ENCODE assay signal across 14 cellular contexts in genomic region chr2:141611143-141611571, GRCh38.
DNase-seq lines count a peak whose midpoint lies in the region; TF ChIP-seq lines count a peak whose summit lies in the region.
"Had no signal": no experiment of that assay in that cellular context is flagged by ENCODE, and none has a peak within 500 bp of the region (broad histone marks: within the 10 kb centered on the region; RNA-seq: fewer than 3 reads in every experiment).

No MANE protein-coding gene starts in this region.

- no peaks in the 10 kb centered on the region for H3K36me3 Mint-ChIP-seq in glutamatergic neuron (ENCODE audit: unreplicated experiment)
- no peaks in the 10 kb centered on the region for H3K36me3 Mint-ChIP-seq in nephron progenitor cell (ENCODE audit: low read depth)

- H3K27ac Mint-ChIP-seq in glutamatergic neuron (ENCODE audit: unreplicated experiment) (peak overlapping the region; percentile 63), nephron progenitor cell (no peak overlapping the region)
- H3K27ac Mint-ChIP-seq: activated CD4-positive, alpha-beta T cell treated with anti-CD3 and anti-CD28 coated beads for 36 hours; activated T-cell treated with anti-CD3 and anti-CD28 coated beads, Interleukin-2, amount 50 U/mL, for 24 hours; CD4-positive, alpha-beta T cell had no signal

- DNase-seq in glutamatergic neuron, result no peak
- DNase-seq in renal cortical epithelial cell (ENCODE audit: low read depth), result peak; percentile 9
- no peak for DNase-seq in globus pallidus (ENCODE audit: low spot score)
- DNase-seq in GF-D8 (lab: John Stamatoyannopoulos, UW), result no peak
- DNase-seq in nephron progenitor cell, result no peak
- DNase-seq: activated CD4-positive, alpha-beta T cell treated with anti-CD3 and anti-CD28 coated beads for 36 hours; activated T-cell treated with anti-CD3 and anti-CD28 coated beads, Interleukin-2, amount 50 U/mL, for 24 hours; adrenal gland; CD4-positive, alpha-beta T cell; foreskin melanocyte; left ventricle myocardium inferior; NCI-H2227 treated with DMSO at 0.1 percent for 48 hours had no signal

- peak overlapping the region; percentile 34 for H3K4me3 ChIP-seq in HUES6 (ENCODE audit: low read depth, low read length)
- H3K4me3 ChIP-seq: adrenal gland, left ventricle myocardium inferior had no signal

- no peaks in the 10 kb centered on the region for H3K27me3 Mint-ChIP-seq in glutamatergic neuron (ENCODE audit: unreplicated experiment)
- H3K27me3 Mint-ChIP-seq in nephron progenitor cell (ENCODE audit: low read depth, poor library complexity), result peaks cover 5% of the 10 kb centered on the region
- H3K27me3 Mint-ChIP-seq: activated CD4-positive, alpha-beta T cell treated with anti-CD3 and anti-CD28 coated beads for 36 hours; activated T-cell treated with anti-CD3 and anti-CD28 coated beads, Interleukin-2, amount 50 U/mL, for 24 hours; CD4-positive, alpha-beta T cell had no signal

- H3K27ac ChIP-seq in HUES6 (ENCODE audit: low read depth, low read length), result peak overlapping the region; percentile 69
- peak overlapping the region; percentile 55 for H3K27ac ChIP-seq in VCaP
- H3K27ac ChIP-seq: adrenal gland, left ventricle myocardium inferior had no signal

- peaks cover 26% of the 10 kb centered on the region for H3K4me1 ChIP-seq in HUES6 (ENCODE audit: control insufficient read depth, insufficient read depth, low read length)
- H3K4me1 ChIP-seq: adrenal gland had no signal

- H3K4me3 Mint-ChIP-seq in glutamatergic neuron (ENCODE audit: unreplicated experiment), result peak overlapping the region; percentile 47
- no peak overlapping the region for H3K4me3 Mint-ChIP-seq in nephron progenitor cell
- H3K4me3 Mint-ChIP-seq: activated CD4-positive, alpha-beta T cell treated with anti-CD3 and anti-CD28 coated beads for 36 hours; activated T-cell treated with anti-CD3 and anti-CD28 coated beads, Interleukin-2, amount 50 U/mL, for 24 hours; CD4-positive, alpha-beta T cell had no signal

- H3K4me1 Mint-ChIP-seq in glutamatergic neuron (ENCODE audit: low read depth, unreplicated experiment) (peaks cover 21% of the 10 kb centered on the region), nephron progenitor cell (peaks cover 22% of the 10 kb centered on the region)
- H3K4me1 Mint-ChIP-seq: activated CD4-positive, alpha-beta T cell treated with anti-CD3 and anti-CD28 coated beads for 36 hours had no signal

- H3K9me3 Mint-ChIP-seq in glutamatergic neuron (ENCODE audit: unreplicated experiment) (peaks cover 3% of the 10 kb centered on the region), nephron progenitor cell (no peaks in the 10 kb centered on the region)

- no peaks in the 10 kb centered on the region for H3K27me3 ChIP-seq in HUES6 (ENCODE audit: control insufficient read depth, insufficient read depth, low read length)
- H3K27me3 ChIP-seq: adrenal gland had no signal

- no peaks in the 10 kb centered on the region for H3K36me3 ChIP-seq in HUES6 (ENCODE audit: control insufficient read depth, insufficient read depth, low read length)
- H3K36me3 ChIP-seq: adrenal gland, left ventricle myocardium inferior had no signal

- no peaks in the 10 kb centered on the region for H3K9me3 ChIP-seq in HUES6 (ENCODE audit: control insufficient read depth, insufficient read depth, low read depth, low read length)
- H3K9me3 ChIP-seq: adrenal gland, left ventricle myocardium inferior had no signal

- peak overlapping the region; percentile 31 for H3K9ac ChIP-seq in HUES6 (ENCODE audit: low read length)

- TF ChIP-seq CTCF in VCaP (conservative IDR thresholded peaks at IDR 0.05) (no peak), glutamatergic neuron (IDR thresholded peaks at IDR 0.05; ENCODE audit: partially characterized antibody, unreplicated experiment) (no peak), nephron progenitor cell (IDR thresholded peaks at IDR 0.05) (no peak)
